In the genomic region with DNA sequence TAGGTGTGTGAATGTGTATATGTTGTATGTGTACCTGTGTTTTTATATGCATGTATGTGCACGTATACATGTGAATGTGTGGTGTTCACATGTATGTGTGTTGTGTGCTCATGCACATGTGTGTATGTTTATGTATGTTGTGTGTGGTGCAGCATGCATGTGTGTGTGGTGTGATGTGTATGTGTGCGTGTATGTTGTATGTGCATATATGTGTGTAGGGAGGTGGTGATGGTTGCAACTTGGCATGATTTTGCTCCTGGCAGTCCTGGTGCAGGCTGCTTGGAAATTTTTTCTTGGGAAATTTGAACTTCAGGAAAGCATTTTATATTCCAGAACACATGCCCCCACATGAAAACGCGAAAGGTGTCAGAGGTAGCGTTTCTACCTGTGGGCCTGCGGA, we compare ENCODE assay signal across 7 cellular contexts.
"Had no signal": no experiment of that assay in that cellular context is flagged by ENCODE, and none has a peak within 500 bp of the region (broad histone marks: within the 10 kb centered on the region; RNA-seq: fewer than 3 reads in every experiment).

No MANE protein-coding gene starts in this region.

- ATAC-seq: GM23338, K562 had no signal

- H3K4me3 ChIP-seq: GM23338, K562 had no signal

- FAIRE-seq: H1, H54, K562 had no signal

- H3K4me1 Mint-ChIP-seq: GM23338, H9 had no signal

- H2AFZ ChIP-seq: GM23338 had no signal

- H3K4me2 ChIP-seq: GM23338 had no signal

- DNase-seq: H9, HCEC 1CT, IMR-90 had no signal

- H3K4me3 Mint-ChIP-seq: GM23338, H9 had no signal

- H3K27ac Mint-ChIP-seq: GM23338, H9 had no signal
